In genomic region chr10:15858895-15859294, GRCh38 we compare ENCODE assay signal across 8 cellular contexts. TPM values are rescaled to one million over a fixed set of nuclear protein-coding genes. Genes with fewer than 3 reads are reported as not detected.
A peak's percentile ranks its signal among the peaks of the same experiment; 100 is the strongest.
DNase-seq lines count a peak whose midpoint lies in the region; ATAC-seq and TF ChIP-seq lines count a peak whose summit lies in the region.

No MANE protein-coding gene starts in this region.

- peaks cover 8% of the 10 kb centered on the region for H3K36me3 Mint-ChIP-seq in brain
- H3K36me3 Mint-ChIP-seq in naive B cell: peaks cover 10% of the 10 kb centered on the region in 2 donors

- peaks cover 25% of the 10 kb centered on the region for H3K27me3 Mint-ChIP-seq in brain
- H3K27me3 Mint-ChIP-seq in naive B cell: peaks cover 4 to 6% (median 6%) of the 10 kb centered on the region in 3 donors

- no peak for DNase-seq in AG09309 (ENCODE audit: low read depth)
- DNase-seq in HFF-Myc (ENCODE audit: extremely low read depth, low read depth): no peak
- no peak for DNase-seq in naive B cell
- DNase-seq in islet precursor cell: no peak

- peak overlapping the region; percentile 94 to 99 (median 98) for H3K4me3 Mint-ChIP-seq in brain
- H3K4me3 Mint-ChIP-seq in naive B cell: peak overlapping the region in 7 of 8 donors; percentile 60 to 100 (median 95)

- H3K4me1 Mint-ChIP-seq in brain (peaks cover 55% of the 10 kb centered on the region), naive B cell (peaks cover 35 to 47% (median 42%) of the 10 kb centered on the region in 3 donors)

- TF ChIP-seq CTCF in AG09309 (IDR thresholded peaks at IDR 0.05; ENCODE audit: control insufficient read depth, insufficient read depth, low read depth, low read length, missing control alignments): no peak
- TF ChIP-seq CTCF in HFF-Myc (IDR thresholded peaks at IDR 0.05; ENCODE audit: low read depth, low read length, missing control alignments): no peak
- TF ChIP-seq CTCF in brain (conservative IDR thresholded peaks at IDR 0.05): no peak

- peaks cover 0 to 10% (median 5%) of the 10 kb centered on the region in 5 experiments for H3K9me3 Mint-ChIP-seq in brain
- peaks cover 0 to 4% (median 1%) of the 10 kb centered on the region in 7 donors for H3K9me3 Mint-ChIP-seq in naive B cell

- H3K27ac Mint-ChIP-seq in brain (peak overlapping the region in 2 of 5 experiments; percentile 29 to 95), naive B cell (peak overlapping the region in 1 of 6 donors; percentile 27)

- H3K4me3 ChIP-seq in AG09309 (ENCODE audit: control insufficient read depth, low read depth, low read length): peak overlapping the region; percentile 97
- H3K4me3 ChIP-seq in HFF-Myc (replicated peaks; ENCODE audit: low read depth, low read length): peak overlapping the region; percentile 77

- ATAC-seq in naive B cell (ENCODE audit: low read depth in 2 of 2) (no peak), HG03442 (IDR thresholded peaks at IDR 0.05; ENCODE audit: unreplicated experiment) (no peak), HG03520 (IDR thresholded peaks at IDR 0.05; ENCODE audit: unreplicated experiment) (no peak), HG02981 (IDR thresholded peaks at IDR 0.05; ENCODE audit: unreplicated experiment) (no peak)

RNA-seq across cellular contexts. Expression of gene MINDY3, which starts 1.4 kb away (rescaled TPM):
- 37.8 TPM for polyA plus RNA-seq in brain (ENCODE audit: insufficient read depth, low read depth, low replicate concordance)
- polyA plus RNA-seq in naive B cell (ENCODE audit: low read depth in 6 of 6): 1 to 10 TPM; 2.8 to 8.3 (median 7.1) TPM
